In genomic region chrX:116238093-116238492, GRCh38 we compare ENCODE assay signal across 24 cellular contexts.
"Had no signal": no experiment of that assay in that cellular context is flagged by ENCODE, and none has a peak within 500 bp of the region (broad histone marks: within the 10 kb centered on the region; RNA-seq: fewer than 3 reads in every experiment).

No MANE protein-coding gene starts in this region.

- H3K9me3 ChIP-seq: body of pancreas, right lobe of liver, suprapubic skin had no signal

- H3K4me1 Mint-ChIP-seq: activated CD4-positive, alpha-beta T cell treated with anti-CD3 and anti-CD28 coated beads, Interleukin-2, amount 10 ng/mL, durations not matched to agents 24 days and 14 days; activated naive CD8-positive, alpha-beta T cell treated with anti-CD3 and anti-CD28 coated beads, Interleukin-2, amount 10 ng/mL, durations not matched to agents 7 days and 5 days; activated T-helper 17 cell treated with anti-CD3 and anti-CD28 coated beads, Interleukin-2, amount 50 U/mL, for 72 hours; endodermal cell; memory B cell; naive thymus-derived CD8-positive, alpha-beta T cell had no signal

- H3K4me1 ChIP-seq: right lobe of liver, suprapubic skin had no signal

- H3K27me3 ChIP-seq: body of pancreas, right lobe of liver, suprapubic skin had no signal

- H3K4me3 Mint-ChIP-seq: activated CD4-positive, alpha-beta T cell treated with anti-CD3 and anti-CD28 coated beads, Interleukin-2, amount 10 ng/mL, durations not matched to agents 24 days and 14 days; activated CD8-positive, alpha-beta T cell treated with anti-CD3 and anti-CD28 coated beads for 36 hours; activated naive CD8-positive, alpha-beta T cell treated with anti-CD3 and anti-CD28 coated beads, Interleukin-2, amount 10 ng/mL, durations not matched to agents 7 days and 5 days; activated T-helper 17 cell treated with anti-CD3 and anti-CD28 coated beads, Interleukin-2, amount 50 U/mL, for 72 hours; endodermal cell; memory B cell; naive thymus-derived CD8-positive, alpha-beta T cell; stimulated activated naive CD8-positive, alpha-beta T cell treated with anti-CD3 and anti-CD28 coated beads, Interleukin-15, Interleukin-2, amounts not matched to agents 100 ng/mL and 50 ng/mL, for 24 hours had no signal

- H3K36me3 Mint-ChIP-seq: activated naive CD8-positive, alpha-beta T cell treated with anti-CD3 and anti-CD28 coated beads, Interleukin-2, amount 10 ng/mL, durations not matched to agents 7 days and 5 days; memory B cell; naive thymus-derived CD8-positive, alpha-beta T cell had no signal

- H3K27ac ChIP-seq: body of pancreas, right lobe of liver, suprapubic skin had no signal

- H3K4me3 ChIP-seq: body of pancreas, right lobe of liver, suprapubic skin had no signal

- H3K27ac Mint-ChIP-seq: activated CD4-positive, alpha-beta T cell treated with anti-CD3 and anti-CD28 coated beads, Interleukin-2, amount 10 ng/mL, durations not matched to agents 24 days and 14 days; activated CD8-positive, alpha-beta T cell treated with anti-CD3 and anti-CD28 coated beads for 36 hours; activated naive CD8-positive, alpha-beta T cell treated with anti-CD3 and anti-CD28 coated beads, Interleukin-2, amount 10 ng/mL, durations not matched to agents 7 days and 5 days; activated T-helper 17 cell treated with anti-CD3 and anti-CD28 coated beads, Interleukin-2, amount 50 U/mL, for 72 hours; endodermal cell; memory B cell; naive thymus-derived CD8-positive, alpha-beta T cell; stimulated activated naive CD8-positive, alpha-beta T cell treated with anti-CD3 and anti-CD28 coated beads, Interleukin-15, Interleukin-2, amounts not matched to agents 100 ng/mL and 50 ng/mL, for 24 hours had no signal

- ATAC-seq: activated CD8-positive, alpha-beta T cell treated with anti-CD3 and anti-CD28 coated beads for 36 hours; activated T-helper 17 cell treated with anti-CD3 and anti-CD28 coated beads, Interleukin-2, amount 50 U/mL, for 72 hours; body of pancreas; left ventricle myocardium superior; naive thymus-derived CD8-positive, alpha-beta T cell; right lobe of liver had no signal

- H3K27me3 Mint-ChIP-seq: activated CD4-positive, alpha-beta T cell treated with anti-CD3 and anti-CD28 coated beads, Interleukin-2, amount 10 ng/mL, durations not matched to agents 24 days and 14 days; activated CD8-positive, alpha-beta T cell treated with anti-CD3 and anti-CD28 coated beads for 36 hours; activated naive CD8-positive, alpha-beta T cell treated with anti-CD3 and anti-CD28 coated beads, Interleukin-2, amount 10 ng/mL, durations not matched to agents 7 days and 5 days; activated T-helper 17 cell treated with anti-CD3 and anti-CD28 coated beads, Interleukin-2, amount 50 U/mL, for 72 hours; memory B cell; naive thymus-derived CD8-positive, alpha-beta T cell; stimulated activated naive CD8-positive, alpha-beta T cell treated with anti-CD3 and anti-CD28 coated beads, Interleukin-15, Interleukin-2, amounts not matched to agents 100 ng/mL and 50 ng/mL, for 24 hours had no signal

- DNase-seq: activated CD4-positive, alpha-beta T cell treated with anti-CD3 and anti-CD28 coated beads, Interleukin-2, amount 10 ng/mL, durations not matched to agents 24 days and 14 days; activated CD8-positive, alpha-beta T cell treated with anti-CD3 and anti-CD28 coated beads for 36 hours; activated naive CD4-positive, alpha-beta T cell treated with Interleukin-2 at 50 U/mL for 16 hours; activated naive CD8-positive, alpha-beta T cell treated with anti-CD3 and anti-CD28 coated beads, Interleukin-2, amount 10 ng/mL, durations not matched to agents 7 days and 5 days; activated T-cell treated with anti-CD3 and anti-CD28 coated beads, Interleukin-2, amount 50 U/mL, for 1 hour; amygdala; body of pancreas; central memory CD4-positive, alpha-beta T cell; endodermal cell; erythroblast; hypothalamus; left ventricle myocardium superior; naive thymus-derived CD8-positive, alpha-beta T cell; right lobe of liver; small intestine; stimulated activated CD4-positive, alpha-beta T cell treated with anti-CD3 and anti-CD28 coated beads, Interleukin-15, amount 100 ng/mL, for 24 hours; stimulated activated CD4-positive, alpha-beta T cell treated with anti-CD3 and anti-CD28 coated beads, Interleukin-2, amount 100 ng/mL, for 48 hours; T-helper 1 cell; T-helper 9 cell; trophoblast cell had no signal

- H3K36me3 ChIP-seq: right lobe of liver, suprapubic skin had no signal

- H3K9me3 Mint-ChIP-seq: activated CD4-positive, alpha-beta T cell treated with anti-CD3 and anti-CD28 coated beads, Interleukin-2, amount 10 ng/mL, durations not matched to agents 24 days and 14 days; activated CD8-positive, alpha-beta T cell treated with anti-CD3 and anti-CD28 coated beads for 36 hours; activated naive CD8-positive, alpha-beta T cell treated with anti-CD3 and anti-CD28 coated beads, Interleukin-2, amount 10 ng/mL, durations not matched to agents 7 days and 5 days; activated T-helper 17 cell treated with anti-CD3 and anti-CD28 coated beads, Interleukin-2, amount 50 U/mL, for 72 hours; memory B cell; naive thymus-derived CD8-positive, alpha-beta T cell; stimulated activated naive CD8-positive, alpha-beta T cell treated with anti-CD3 and anti-CD28 coated beads, Interleukin-15, Interleukin-2, amounts not matched to agents 100 ng/mL and 50 ng/mL, for 24 hours had no signal
